In genomic region chr18:27602092-27602491, GRCh38 we compare ENCODE assay signal across 34 cellular contexts.
"Had no signal": no experiment of that assay in that cellular context is flagged by ENCODE, and none has a peak within 500 bp of the region (broad histone marks: within the 10 kb centered on the region; RNA-seq: fewer than 3 reads in every experiment).

No MANE protein-coding gene starts in this region.

- H2AFZ ChIP-seq: hepatocyte had no signal

- H3K4me1 Mint-ChIP-seq: activated CD4-positive, alpha-beta T cell treated with anti-CD3 and anti-CD28 coated beads for 36 hours; activated CD4-positive, alpha-beta T cell treated with anti-CD3 and anti-CD28 coated beads, Interleukin-2, amount 10 ng/mL, durations not matched to agents 24 days and 14 days; activated CD8-positive, alpha-beta memory T cell treated with anti-CD3 and anti-CD28 coated beads, Interleukin-2, amount 10 ng/mL, durations not matched to agents 7 days and 5 days; activated naive CD4-positive, alpha-beta T cell treated with anti-CD3 and anti-CD28 coated beads, Interleukin-2, amount 10 ng/mL, durations not matched to agents 7 days and 5 days; activated naive CD8-positive, alpha-beta T cell treated with anti-CD3 and anti-CD28 coated beads, Interleukin-2, amount 10 ng/mL, durations not matched to agents 7 days and 5 days; T-helper 17 cell had no signal

- ATAC-seq: activated CD4-positive, alpha-beta T cell treated with anti-CD3 and anti-CD28 coated beads for 36 hours; activated CD8-positive, alpha-beta memory T cell treated with anti-CD3 and anti-CD28 coated beads, Interleukin-2, amount 10 ng/mL, durations not matched to agents 7 days and 5 days; activated CD8-positive, alpha-beta T cell treated with anti-CD3 and anti-CD28 coated beads, Interleukin-2, amount 10 ng/mL, durations not matched to agents 7 days and 5 days; activated naive CD4-positive, alpha-beta T cell treated with anti-CD3 and anti-CD28 coated beads, Interleukin-2, amount 50 U/mL, for 72 hours; esophagus mucosa; foreskin keratinocyte; gastrocnemius medialis; heart right ventricle; T-helper 17 cell had no signal

- H3K9me3 ChIP-seq: ascending aorta, breast epithelium, colonic mucosa, gastrocnemius medialis had no signal

- H3K27me3 Mint-ChIP-seq: activated CD4-positive, alpha-beta memory T cell treated with anti-CD3 and anti-CD28 coated beads for 36 hours; activated CD4-positive, alpha-beta T cell treated with anti-CD3 and anti-CD28 coated beads for 36 hours; activated CD4-positive, alpha-beta T cell treated with anti-CD3 and anti-CD28 coated beads, Interleukin-2, amount 10 ng/mL, durations not matched to agents 24 days and 14 days; activated CD8-positive, alpha-beta memory T cell treated with anti-CD3 and anti-CD28 coated beads, Interleukin-2, amount 10 ng/mL, durations not matched to agents 7 days and 5 days; activated naive CD4-positive, alpha-beta T cell treated with anti-CD3 and anti-CD28 coated beads, Interleukin-2, amount 10 ng/mL, durations not matched to agents 7 days and 5 days; activated naive CD8-positive, alpha-beta T cell treated with anti-CD3 and anti-CD28 coated beads, Interleukin-2, amount 10 ng/mL, durations not matched to agents 7 days and 5 days; T-helper 17 cell had no signal

- H3K9me3 Mint-ChIP-seq: activated CD4-positive, alpha-beta memory T cell treated with anti-CD3 and anti-CD28 coated beads for 36 hours; activated CD4-positive, alpha-beta T cell treated with anti-CD3 and anti-CD28 coated beads, Interleukin-2, amount 10 ng/mL, durations not matched to agents 24 days and 14 days; activated naive CD4-positive, alpha-beta T cell treated with anti-CD3 and anti-CD28 coated beads, Interleukin-2, amount 10 ng/mL, durations not matched to agents 7 days and 5 days; activated naive CD8-positive, alpha-beta T cell treated with anti-CD3 and anti-CD28 coated beads, Interleukin-2, amount 10 ng/mL, durations not matched to agents 7 days and 5 days; activated T-helper 1 cell treated with anti-CD3 and anti-CD28 coated beads, Interleukin-12 subunit alpha, Interleukin-12 subunit beta, Interleukin-2, Interleukin-4 antibody, amounts not matched to agents 30 ng/mL and 10 ng/mL and 1 ng/mL, durations not matched to agents 14 hours and 24 hours and 36 hours; activated T-helper 2 cell treated with anti-CD3 and anti-CD28 coated beads, Interferon-gamma antibody, Interleukin-2, Interleukin-4, amounts not matched to agents 10 μg/mL and 5 μg/mL and 100 μg/mL, durations not matched to agents 14 hours and 24 hours and 36 hours; T-helper 2 cell treated with Interferon-gamma antibody and Interleukin-4, amounts not matched to agents 5 μg/mL and 100 μg/mL, for 36 hours had no signal

- H3K4me2 ChIP-seq: hepatocyte had no signal

- H3K27ac ChIP-seq: ascending aorta, breast epithelium, cardiac muscle cell, colonic mucosa, epithelial cell of prostate, foreskin keratinocyte, gastrocnemius medialis, heart right ventricle, hepatocyte had no signal

- H3K4me3 Mint-ChIP-seq: activated CD4-positive, alpha-beta memory T cell treated with anti-CD3 and anti-CD28 coated beads for 36 hours; activated CD4-positive, alpha-beta T cell treated with anti-CD3 and anti-CD28 coated beads for 36 hours; activated CD4-positive, alpha-beta T cell treated with anti-CD3 and anti-CD28 coated beads, Interleukin-2, amount 10 ng/mL, durations not matched to agents 24 days and 14 days; activated CD8-positive, alpha-beta memory T cell treated with anti-CD3 and anti-CD28 coated beads, Interleukin-2, amount 10 ng/mL, durations not matched to agents 7 days and 5 days; activated CD8-positive, alpha-beta T cell treated with anti-CD3 and anti-CD28 coated beads, Interleukin-2, amount 10 ng/mL, durations not matched to agents 7 days and 5 days; activated naive CD4-positive, alpha-beta T cell treated with anti-CD3 and anti-CD28 coated beads, Interleukin-2, amount 10 ng/mL, durations not matched to agents 7 days and 5 days; activated naive CD8-positive, alpha-beta T cell treated with anti-CD3 and anti-CD28 coated beads, Interleukin-2, amount 10 ng/mL, durations not matched to agents 7 days and 5 days; activated T-helper 1 cell treated with anti-CD3 and anti-CD28 coated beads, Interleukin-12 subunit alpha, Interleukin-12 subunit beta, Interleukin-2, Interleukin-4 antibody, amounts not matched to agents 30 ng/mL and 10 ng/mL and 1 ng/mL, durations not matched to agents 14 hours and 24 hours and 36 hours; brain; T-helper 17 cell; T-helper 2 cell treated with Interferon-gamma antibody and Interleukin-4, amounts not matched to agents 5 μg/mL and 100 μg/mL, for 36 hours had no signal

- DNase-seq: activated CD4-positive, alpha-beta memory T cell treated with anti-CD3 and anti-CD28 coated beads for 36 hours; activated CD4-positive, alpha-beta T cell treated with anti-CD3 and anti-CD28 coated beads for 36 hours; activated CD4-positive, alpha-beta T cell treated with anti-CD3 and anti-CD28 coated beads, Interleukin-2, amount 10 ng/mL, durations not matched to agents 24 days and 14 days; activated CD4-positive, CD25-positive, alpha-beta regulatory T cell; activated CD4-positive, CD25-positive, alpha-beta regulatory T cell treated with anti-CD3 and anti-CD28 coated beads, Interleukin-2, amount 50 U/mL, for 72 hours; activated CD8-positive, alpha-beta memory T cell treated with anti-CD3 and anti-CD28 coated beads, Interleukin-2, amount 10 ng/mL, durations not matched to agents 7 days and 5 days; activated CD8-positive, alpha-beta memory T cell treated with anti-CD3 and anti-CD28 coated beads, Interleukin-2, amount 50 U/mL, for 4 hours; activated CD8-positive, alpha-beta T cell treated with anti-CD3 and anti-CD28 coated beads, Interleukin-2, amount 10 ng/mL, durations not matched to agents 7 days and 5 days; activated effector memory CD4-positive, alpha-beta T cell treated with anti-CD3 and anti-CD28 coated beads, Interleukin-2, amount 50 U/mL, for 16 hours; activated naive CD4-positive, alpha-beta T cell; activated naive CD4-positive, alpha-beta T cell treated with anti-CD3 and anti-CD28 coated beads, Interleukin-2, amount 10 ng/mL, durations not matched to agents 7 days and 5 days; activated naive CD8-positive, alpha-beta T cell treated with anti-CD3 and anti-CD28 coated beads, Interleukin-2, amount 10 ng/mL, durations not matched to agents 7 days and 5 days; activated T-cell treated with anti-CD3 and anti-CD28 coated beads, Interleukin-2, amount 50 U/mL, for 1 hour; activated T-cell treated with anti-CD3 and anti-CD28 coated beads, Interleukin-2, amount 50 U/mL, for 48 hours; central memory CD4-positive, alpha-beta T cell; cerebellar nuclear complex; colonic mucosa; effector CD8-positive, alpha-beta T cell; foreskin keratinocyte; gastrocnemius medialis; heart right ventricle; T-helper 17 cell; T1000 had no signal

- H3K4me1 ChIP-seq: ascending aorta, breast epithelium, colonic mucosa, foreskin keratinocyte, heart right ventricle had no signal

- H3K36me3 Mint-ChIP-seq: activated CD4-positive, alpha-beta memory T cell treated with anti-CD3 and anti-CD28 coated beads for 36 hours; activated CD8-positive, alpha-beta memory T cell treated with anti-CD3 and anti-CD28 coated beads, Interleukin-2, amount 10 ng/mL, durations not matched to agents 7 days and 5 days; activated naive CD4-positive, alpha-beta T cell treated with anti-CD3 and anti-CD28 coated beads, Interleukin-2, amount 10 ng/mL, durations not matched to agents 7 days and 5 days; activated naive CD4-positive, alpha-beta T cell treated with anti-CD3 and anti-CD28 coated beads, Interleukin-2, amount 50 U/mL, for 72 hours; activated naive CD8-positive, alpha-beta T cell treated with anti-CD3 and anti-CD28 coated beads, Interleukin-2, amount 10 ng/mL, durations not matched to agents 7 days and 5 days; brain had no signal

- H3K4me3 ChIP-seq: ascending aorta, breast epithelium, cardiac muscle cell, colonic mucosa, gastrocnemius medialis, heart right ventricle, hepatocyte had no signal

- H3K36me3 ChIP-seq: ascending aorta, breast epithelium, cardiac muscle cell, colonic mucosa, gastrocnemius medialis, heart right ventricle had no signal

- H3K27ac Mint-ChIP-seq: activated CD4-positive, alpha-beta memory T cell treated with anti-CD3 and anti-CD28 coated beads for 36 hours; activated CD4-positive, alpha-beta T cell treated with anti-CD3 and anti-CD28 coated beads for 36 hours; activated CD4-positive, alpha-beta T cell treated with anti-CD3 and anti-CD28 coated beads, Interleukin-2, amount 10 ng/mL, durations not matched to agents 24 days and 14 days; activated CD8-positive, alpha-beta memory T cell treated with anti-CD3 and anti-CD28 coated beads, Interleukin-2, amount 10 ng/mL, durations not matched to agents 7 days and 5 days; activated CD8-positive, alpha-beta T cell treated with anti-CD3 and anti-CD28 coated beads, Interleukin-2, amount 10 ng/mL, durations not matched to agents 7 days and 5 days; activated naive CD4-positive, alpha-beta T cell treated with anti-CD3 and anti-CD28 coated beads, Interleukin-2, amount 10 ng/mL, durations not matched to agents 7 days and 5 days; activated naive CD4-positive, alpha-beta T cell treated with anti-CD3 and anti-CD28 coated beads, Interleukin-2, amount 50 U/mL, for 72 hours; activated naive CD8-positive, alpha-beta T cell treated with anti-CD3 and anti-CD28 coated beads, Interleukin-2, amount 10 ng/mL, durations not matched to agents 7 days and 5 days; activated T-helper 1 cell treated with anti-CD3 and anti-CD28 coated beads, Interleukin-12 subunit alpha, Interleukin-12 subunit beta, Interleukin-2, Interleukin-4 antibody, amounts not matched to agents 30 ng/mL and 10 ng/mL and 1 ng/mL, durations not matched to agents 14 hours and 24 hours and 36 hours; activated T-helper 2 cell treated with anti-CD3 and anti-CD28 coated beads, Interferon-gamma antibody, Interleukin-2, Interleukin-4, amounts not matched to agents 10 μg/mL and 5 μg/mL and 100 μg/mL, durations not matched to agents 14 hours and 24 hours and 36 hours; brain; T-helper 17 cell; T-helper 2 cell treated with Interferon-gamma antibody and Interleukin-4, amounts not matched to agents 5 μg/mL and 100 μg/mL, for 36 hours had no signal

- H3K27me3 ChIP-seq: ascending aorta, breast epithelium, cardiac muscle cell, colonic mucosa, foreskin keratinocyte, gastrocnemius medialis, heart right ventricle, hepatocyte had no signal

- H3K79me2 ChIP-seq: hepatocyte had no signal
